Comparison of ENCODE assay signal across 14 cellular contexts in the genomic region with DNA sequence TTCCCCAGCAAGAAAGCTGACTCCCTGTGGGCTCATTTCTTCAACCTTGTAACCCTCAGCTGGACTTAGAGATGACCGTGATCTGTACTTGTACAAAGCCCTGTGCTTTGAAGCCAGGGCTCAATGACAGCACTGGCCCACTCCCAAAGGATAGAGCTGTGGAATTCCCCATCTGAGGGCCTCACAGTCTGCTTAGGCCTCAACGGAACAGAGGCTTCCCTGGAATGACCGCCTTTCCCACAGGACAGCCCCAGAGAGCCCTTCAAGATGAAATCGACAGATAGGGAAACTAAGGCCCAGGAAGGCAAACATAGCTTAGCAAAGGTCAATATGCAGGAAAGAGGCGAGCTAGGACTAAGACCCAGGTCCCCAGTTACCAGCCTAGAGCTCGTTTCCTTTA. TPM values are rescaled to one million over a fixed set of nuclear protein-coding genes. Genes with fewer than 3 reads are reported as not detected.
A peak's percentile ranks its signal among the peaks of the same experiment; 100 is the strongest.
DNase-seq lines count a peak whose midpoint lies in the region; ATAC-seq, FAIRE-seq and TF ChIP-seq lines count a peak whose summit lies in the region.
"Had no signal": no experiment of that assay in that cellular context is flagged by ENCODE, and none has a peak within 500 bp of the region (broad histone marks: within the 10 kb centered on the region; RNA-seq: fewer than 3 reads in every experiment).

No MANE protein-coding gene starts in this region.

- H3K36me3 ChIP-seq in PC-9 (ENCODE audit: low read depth) (no peaks in the 10 kb centered on the region), esophagus squamous epithelium (no peaks in the 10 kb centered on the region)
- H3K36me3 ChIP-seq: upper lobe of left lung had no signal

- H3K27ac ChIP-seq in PC-9 = 0 out of 2 replicates have a peak overlapping the region, but pooled peaks have one; percentile 76
- peak overlapping the region in 3 of 4 donors; percentile 18 to 81 (median 76) for H3K27ac ChIP-seq in esophagus squamous epithelium

- intact Hi-C loops in PC-9 (cut with micrococcal nuclease; ENCODE audit: unreplicated experiment) (no loop called here), esophagus squamous epithelium (cut with DNase I) (no loop called here)

- H3K27me3 ChIP-seq in PC-9 (ENCODE audit: insufficient read depth, low read depth) (no peaks in the 10 kb centered on the region), esophagus squamous epithelium (no peaks in the 10 kb centered on the region)
- H3K27me3 ChIP-seq: upper lobe of left lung had no signal

- DNase-seq in AG10803 (ENCODE audit: low read depth) (peak; percentile 26), PC-9 (no peak), esophagus squamous epithelium (lab: John Stamatoyannopoulos, UW) (no peak), neural crest cell (ENCODE audit: low read depth, low spot score) (no peak), D721Med (ENCODE audit: insufficient read length, low spot score) (no peak), hypothalamus (lab: John Stamatoyannopoulos, UW) (no peak)
- no peak for DNase-seq in stimulated activated CD4-positive, alpha-beta T cell treated with anti-CD3 and anti-CD28 coated beads, Interleukin-1b, Interleukin-23, amount 100 ng/mL, for 48 hours
- DNase-seq: cortex of kidney, foreskin melanocyte, NCI-H510A, posterior cingulate gyrus, SHP77 treated with DMSO at 0.1 percent for 48 hours, upper lobe of left lung had no signal

- no TSS peak for BruUV-seq in PC-9 (replicated peaks; lab: Mats Ljungman, UMichigan)

- H3K4me3 ChIP-seq in AG10803 (ENCODE audit: low read length) = no peak overlapping the region
- H3K4me3 ChIP-seq in PC-9 = no peak overlapping the region
- H3K4me3 ChIP-seq in esophagus squamous epithelium = no peak overlapping the region
- H3K4me3 ChIP-seq: upper lobe of left lung had no signal

- peaks cover 5% of the 10 kb centered on the region for H3K36me3 Mint-ChIP-seq in neural crest cell (ENCODE audit: low read depth)

- no peaks in the 10 kb centered on the region for H3K9me3 Mint-ChIP-seq in neural crest cell

- no peaks in the 10 kb centered on the region for H3K9me2 ChIP-seq in PC-9 (ENCODE audit: insufficient read depth)

- FAIRE-seq in D721Med (lab: Jason Lieb, UNC) = no peak

- peak overlapping the region; percentile 64 for H3K27ac Mint-ChIP-seq in neural crest cell (ENCODE audit: unreplicated experiment)

- H3K27me3 Mint-ChIP-seq in neural crest cell (ENCODE audit: low read depth) = no peaks in the 10 kb centered on the region

- H3K4me2 ChIP-seq in PC-9 = peak overlapping the region; percentile 81

- no peak overlapping the region for H2AFZ ChIP-seq in PC-9

- no peaks in the 10 kb centered on the region for H4K20me1 ChIP-seq in PC-9 (ENCODE audit: insufficient read depth)

- H3F3A ChIP-seq in PC-9 (ENCODE audit: insufficient read depth, low read depth) = peaks cover 49% of the 10 kb centered on the region

- CTCF ChIA-PET in PC-9 (lab: Charles Lee) = interaction anchor here (0.6 kb wide), 1 partner anchor 82 kb away, joined by 3 read pairs; no protein-coding TSS in a partner anchor

- no peak for ATAC-seq in HG02884 (IDR thresholded peaks at IDR 0.05; ENCODE audit: unreplicated experiment)

- TF ChIP-seq CTCF in AG10803 (conservative IDR thresholded peaks at IDR 0.05; ENCODE audit: low read length) = no peak
- TF ChIP-seq CTCF in PC-9 (conservative IDR thresholded peaks at IDR 0.05) = no peak
- TF ChIP-seq CTCF in esophagus squamous epithelium (IDR thresholded peaks at IDR 0.05) = no peak
- no peak for TF ChIP-seq CTCF in neural crest cell (conservative IDR thresholded peaks at IDR 0.05)
- TF ChIP-seq CTCF in D721Med (IDR thresholded peaks at IDR 0.05; ENCODE audit: insufficient read depth, missing control alignments) = no peak

- H3K4me1 ChIP-seq in PC-9 (replicated peaks; ENCODE audit: insufficient read depth) (peaks cover 80% of the 10 kb centered on the region), esophagus squamous epithelium (peaks cover 41 to 91% (median 63%) of the 10 kb centered on the region in 3 donors)

- WGBS in esophagus squamous epithelium, 2 donors = 57 to 62% methylated on average over 4 to 5 of the region's 6 CpGs

- POLR2A ChIA-PET in PC-9 (lab: Charles Lee; ENCODE audit: unreplicated experiment) = interaction anchor here (0.6 kb wide), 2 partner anchors 124 to 322 kb away, joined by 3 read pairs; no protein-coding TSS in a partner anchor

- H3K4me3 Mint-ChIP-seq in neural crest cell = no peak overlapping the region

- H3K4me1 Mint-ChIP-seq in neural crest cell = peaks cover 23% of the 10 kb centered on the region

- peaks cover 80% of the 10 kb centered on the region for H3K79me2 ChIP-seq in PC-9 (ENCODE audit: low read depth)

- no peaks in the 10 kb centered on the region for H3K9me3 ChIP-seq in PC-9 (ENCODE audit: insufficient read depth, low read depth)
- no peaks in the 10 kb centered on the region for H3K9me3 ChIP-seq in esophagus squamous epithelium
- H3K9me3 ChIP-seq: upper lobe of left lung had no signal

- TF ChIP-seq POLR2A in esophagus squamous epithelium (IDR thresholded peaks at IDR 0.05) = no peak

RNA-seq across cellular contexts. Expression of gene SLC9A1, which starts 11.5 kb away (rescaled TPM):
- 17.9 and 27.5 TPM in 2 replicates for total RNA-seq in PC-9 (2021)
- 10 to 100 TPM; 11.4 to 18.8 (median 16.6) TPM for total RNA-seq in esophagus squamous epithelium
- total RNA-seq in neural crest cell = 24.2 and 27.1 TPM in 2 replicates
